9 cellular contexts compared by ENCODE assay signal in genomic region chr1:61941794-61942193, GRCh38.
"Had no signal": no experiment of that assay in that cellular context is flagged by ENCODE, and none has a peak within 500 bp of the region (broad histone marks: within the 10 kb centered on the region; RNA-seq: fewer than 3 reads in every experiment).

No MANE protein-coding gene starts in this region.

- ATAC-seq: HCT116, K562 had no signal

- H3K4me1 ChIP-seq: HAP-1 had no signal

- H3K27ac ChIP-seq: GM23248, HL-60 had no signal

- H3K9ac ChIP-seq: GM23248 had no signal

- DNase-seq: GM23248, GOT3, H7, IMR-90, KG1 had no signal

- H3K4me3 ChIP-seq: GM23248, HAP-1, K562 had no signal

- H2AFZ ChIP-seq: GM23248 had no signal

- H3K36me3 ChIP-seq: HAP-1 had no signal

- H3K9me3 ChIP-seq: HAP-1 had no signal
